Comparison of ENCODE assay signal across 8 cellular contexts in the genomic region with DNA sequence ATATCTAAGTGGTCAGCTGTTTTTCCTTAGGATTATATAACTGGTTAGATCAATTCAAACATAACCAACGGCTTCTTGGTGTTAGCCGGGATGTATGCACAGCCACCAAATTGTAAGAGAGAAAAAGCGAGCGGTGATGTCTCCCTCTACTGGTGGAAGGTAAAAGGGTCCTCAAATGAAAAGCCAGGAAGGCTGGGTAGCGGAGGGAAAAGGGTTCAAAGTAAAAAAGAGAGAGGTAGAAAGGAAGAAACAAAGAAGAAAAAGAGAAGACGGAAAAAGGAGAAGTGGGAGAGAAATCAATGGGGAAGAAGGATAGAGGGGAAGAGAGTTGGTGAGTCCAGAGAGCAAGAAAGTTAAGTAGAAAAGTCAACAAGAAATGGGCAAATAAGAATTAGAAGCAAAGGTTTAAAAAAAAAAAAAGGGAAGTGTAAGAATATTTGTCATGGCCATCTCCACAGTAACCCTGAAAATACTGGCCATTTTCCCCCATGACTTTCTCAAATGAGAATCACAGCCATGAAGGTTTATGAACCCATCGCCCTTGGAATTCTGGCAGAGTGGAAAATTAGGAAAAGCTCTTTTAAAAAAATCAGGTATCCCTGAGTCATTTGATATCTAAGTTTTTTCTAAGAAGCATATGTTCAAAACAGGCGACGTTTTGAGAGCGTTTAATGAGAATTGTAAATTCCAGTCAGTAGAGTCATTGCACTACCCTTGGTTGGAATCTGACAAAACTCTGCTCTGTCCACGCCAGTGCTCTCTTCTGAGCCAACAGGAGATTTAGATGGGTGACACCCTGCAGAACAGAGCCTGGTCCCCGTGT.
DNase-seq lines count a peak whose midpoint lies in the region; ATAC-seq and TF ChIP-seq lines count a peak whose summit lies in the region.

No MANE protein-coding gene starts in this region.

- no peak overlapping the region for H3K27ac ChIP-seq in Peyer's patch
- H3K27ac ChIP-seq in gastroesophageal sphincter, result no peak overlapping the region

- H3K9me3 ChIP-seq in Peyer's patch (no peaks in the 10 kb centered on the region), gastroesophageal sphincter (no peaks in the 10 kb centered on the region)

- DNase-seq in NCI-H2081 (lab: John Stamatoyannopoulos, UW) (peak; percentile 51 to 53), NCI-H2081 treated with DMSO at 0.1 percent for 48 hours (lab: John Stamatoyannopoulos, UW) (no peak), HuH-7.5 (ENCODE audit: low spot score) (peak; percentile 89), Peyer's patch (peak; percentile 26 to 84 (median 53)), posterior cingulate gyrus (peak in 6 of 10 donors; percentile 42 to 87 (median 60))
- DNase-seq in activated gamma-delta T cell treated with anti-CD3 and anti-CD28 coated beads, Interleukin-2, amount 50 U/mL, for 16 hours (ENCODE audit: low read depth), result peak; percentile 36

- no peak for TF ChIP-seq EP300 in gastroesophageal sphincter (IDR thresholded peaks at IDR 0.05)

- WGBS in gastroesophageal sphincter (ENCODE audit: low coverage in 1 of 2), 2 donors, result 41 to 44% methylated on average over 7 to 12 of the region's 12 CpGs

- intact Hi-C loops in posterior cingulate gyrus (cut with DNase I), result loop anchor here (2.0 kb wide), 1 partner anchor 353 kb away; no protein-coding TSS in a partner anchor

- H3K36me3 ChIP-seq in Peyer's patch (no peaks in the 10 kb centered on the region), gastroesophageal sphincter (peaks cover 0 to 8% of the 10 kb centered on the region in 2 donors)

- H3K4me1 ChIP-seq in Peyer's patch, result peaks cover 0 to 11% (median 0%) of the 10 kb centered on the region in 4 donors
- H3K4me1 ChIP-seq in gastroesophageal sphincter, result peaks cover 0 to 27% (median 15%) of the 10 kb centered on the region in 3 donors

- ATAC-seq in gastroesophageal sphincter (no peak), HG02571 (IDR thresholded peaks at IDR 0.05; ENCODE audit: unreplicated experiment) (no peak)

- TF ChIP-seq CTCF in Peyer's patch (IDR thresholded peaks at IDR 0.05) (peak; percentile 73 to 86 (median 84)), gastroesophageal sphincter (IDR thresholded peaks at IDR 0.05) (peak; percentile 69 to 81 (median 76))

- H3K27me3 ChIP-seq in Peyer's patch (no peaks in the 10 kb centered on the region), gastroesophageal sphincter (no peaks in the 10 kb centered on the region)

- TF ChIP-seq POLR2A in Peyer's patch (IDR thresholded peaks at IDR 0.05), result no peak
- TF ChIP-seq POLR2A in gastroesophageal sphincter (IDR thresholded peaks at IDR 0.05), result no peak

- H3K4me3 ChIP-seq in Peyer's patch (no peak overlapping the region), gastroesophageal sphincter (no peak overlapping the region)
